1 cellular context compared by ENCODE assay signal in genomic region chr2:72104821-72105588, GRCh38.
A peak's percentile ranks its signal among the peaks of the same experiment; 100 is the strongest.
TF ChIP-seq lines count a peak whose summit lies in the region.

No MANE protein-coding gene starts in this region.

TF ChIP-seq in H1, 55 proteins besides CTCF, POLR2A, EP300 and RAD21:
- TF ChIP-seq, protein P1, sequence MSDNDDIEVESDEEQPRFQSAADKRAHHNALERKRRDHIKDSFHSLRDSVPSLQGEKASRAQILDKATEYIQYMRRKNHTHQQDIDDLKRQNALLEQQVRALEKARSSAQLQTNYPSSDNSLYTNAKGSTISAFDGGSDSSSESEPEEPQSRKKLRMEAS (IDR thresholded peaks at IDR 0.05): 0 out of 2 replicates have a peak, but pooled peaks have one; percentile 26
- no peak for TF ChIP-seq JUN (IDR thresholded peaks at IDR 0.05; ENCODE audit: low read depth, low read length)
